1 cellular context compared by ENCODE assay signal in the genomic region with DNA sequence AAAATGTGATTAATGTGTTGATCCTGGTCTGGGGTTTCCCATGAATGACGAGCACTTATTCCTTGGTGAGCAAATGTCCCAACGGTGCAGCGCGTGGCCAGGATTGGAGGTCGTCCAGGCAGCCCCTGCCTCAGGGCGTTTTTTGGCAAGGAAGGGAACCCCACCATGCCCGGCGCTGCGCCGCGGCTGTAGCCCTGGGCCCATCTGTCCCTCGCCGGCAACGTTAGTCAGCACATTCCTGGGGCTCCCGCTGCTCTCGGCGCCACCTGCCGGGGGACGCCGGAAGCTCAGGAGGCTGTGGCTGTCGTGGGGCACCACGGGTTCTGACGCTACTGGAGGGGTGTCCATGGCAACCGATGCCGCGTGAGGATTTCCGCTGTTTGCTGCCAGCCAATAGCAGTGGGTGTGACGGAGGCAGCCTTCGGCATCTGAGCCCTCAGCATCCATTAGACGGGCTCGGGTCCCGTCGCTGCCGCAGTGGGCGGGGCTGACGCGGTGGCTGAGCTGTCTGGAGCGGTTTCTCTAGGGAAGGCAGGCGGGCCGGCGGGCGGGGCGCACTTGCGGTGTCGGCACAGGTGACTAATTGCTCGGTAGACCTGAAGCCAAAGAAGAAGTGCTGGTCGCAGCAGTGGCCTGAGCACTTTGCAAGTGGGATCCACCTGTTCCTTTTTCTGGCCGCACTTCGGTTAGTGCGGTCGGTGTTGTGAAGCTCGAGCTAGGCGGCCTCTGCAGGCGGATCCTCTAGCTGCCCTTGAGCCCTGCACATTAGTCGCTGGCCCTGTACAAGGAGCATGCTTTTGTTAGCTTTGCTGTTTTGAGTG.
TF ChIP-seq lines count a peak whose summit lies in the region.

No MANE protein-coding gene starts in this region.

TF ChIP-seq in K562, 482 proteins besides CTCF, POLR2A, EP300 and RAD21 (continued from another document and continues in another):
- TF ChIP-seq, protein P1, sequence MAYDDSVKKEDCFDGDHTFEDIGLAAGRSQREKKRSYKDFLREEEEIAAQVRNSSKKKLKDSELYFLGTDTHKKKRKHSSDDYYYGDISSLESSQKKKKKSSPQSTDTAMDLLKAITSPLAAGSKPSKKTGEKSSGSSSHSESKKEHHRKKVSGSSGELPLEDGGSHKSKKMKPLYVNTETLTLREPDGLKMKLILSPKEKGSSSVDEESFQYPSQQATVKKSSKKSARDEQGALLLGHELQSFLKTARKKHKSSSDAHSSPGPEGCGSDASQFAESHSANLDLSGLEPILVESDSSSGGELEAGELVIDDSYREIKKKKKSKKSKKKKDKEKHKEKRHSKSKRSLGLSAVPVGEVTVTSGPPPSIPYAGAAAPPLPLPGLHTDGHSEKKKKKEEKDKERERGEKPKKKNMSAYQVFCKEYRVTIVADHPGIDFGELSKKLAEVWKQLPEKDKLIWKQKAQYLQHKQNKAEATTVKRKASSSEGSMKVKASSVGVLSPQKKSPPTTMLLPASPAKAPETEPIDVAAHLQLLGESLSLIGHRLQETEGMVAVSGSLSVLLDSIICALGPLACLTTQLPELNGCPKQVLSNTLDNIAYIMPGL (CRISPR knock-in tag; IDR thresholded peaks at IDR 0.05): no peak
- peak; percentile 38 to 87; a peak in 3 of 4 replicates for TF ChIP-seq MAZ (CRISPR knock-in tag; conservative IDR thresholded peaks at IDR 0.05 in 1 of 2, IDR thresholded peaks at IDR 0.05 in 1 of 2)
- TF ChIP-seq ELF1 (tag; IDR thresholded peaks at IDR 0.05): no peak
- peak; percentile 86 for TF ChIP-seq MXI1 (IDR thresholded peaks at IDR 0.05; ENCODE audit: low read depth, low read length)
- peak; percentile 85; the same call in 1 of the 2 replicates for TF ChIP-seq MTA3 (IDR thresholded peaks at IDR 0.05; ENCODE audit: borderline replicate concordance)
- TF ChIP-seq, protein P2, sequence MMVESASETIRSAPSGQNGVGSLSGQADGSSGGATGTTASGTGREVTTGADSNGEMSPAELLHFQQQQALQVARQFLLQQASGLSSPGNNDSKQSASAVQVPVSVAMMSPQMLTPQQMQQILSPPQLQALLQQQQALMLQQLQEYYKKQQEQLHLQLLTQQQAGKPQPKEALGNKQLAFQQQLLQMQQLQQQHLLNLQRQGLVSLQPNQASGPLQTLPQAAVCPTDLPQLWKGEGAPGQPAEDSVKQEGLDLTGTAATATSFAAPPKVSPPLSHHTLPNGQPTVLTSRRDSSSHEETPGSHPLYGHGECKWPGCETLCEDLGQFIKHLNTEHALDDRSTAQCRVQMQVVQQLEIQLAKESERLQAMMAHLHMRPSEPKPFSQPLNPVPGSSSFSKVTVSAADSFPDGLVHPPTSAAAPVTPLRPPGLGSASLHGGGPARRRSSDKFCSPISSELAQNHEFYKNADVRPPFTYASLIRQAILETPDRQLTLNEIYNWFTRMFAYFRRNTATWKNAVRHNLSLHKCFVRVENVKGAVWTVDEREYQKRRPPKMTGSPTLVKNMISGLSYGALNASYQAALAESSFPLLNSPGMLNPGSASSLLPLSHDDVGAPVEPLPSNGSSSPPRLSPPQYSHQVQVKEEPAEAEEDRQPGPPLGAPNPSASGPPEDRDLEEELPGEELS (CRISPR knock-in tag; IDR thresholded peaks at IDR 0.05; ENCODE audit: borderline replicate concordance): peak; percentile 75
- TF ChIP-seq SRF (CRISPR knock-in tag; IDR thresholded peaks at IDR 0.05): peak in 1 of 2 experiments; percentile 48; a peak in 2 of 4 replicates
- TF ChIP-seq RB1 (IDR thresholded peaks at IDR 0.05; ENCODE audit: low read depth): peak; percentile 86
- TF ChIP-seq POLR2G (IDR thresholded peaks at IDR 0.05; ENCODE audit: low read depth, low read length): peak; percentile 81
- TF ChIP-seq PHF20 (IDR thresholded peaks at IDR 0.05; ENCODE audit: partially characterized antibody): peak; percentile 53
- TF ChIP-seq, protein P3, sequence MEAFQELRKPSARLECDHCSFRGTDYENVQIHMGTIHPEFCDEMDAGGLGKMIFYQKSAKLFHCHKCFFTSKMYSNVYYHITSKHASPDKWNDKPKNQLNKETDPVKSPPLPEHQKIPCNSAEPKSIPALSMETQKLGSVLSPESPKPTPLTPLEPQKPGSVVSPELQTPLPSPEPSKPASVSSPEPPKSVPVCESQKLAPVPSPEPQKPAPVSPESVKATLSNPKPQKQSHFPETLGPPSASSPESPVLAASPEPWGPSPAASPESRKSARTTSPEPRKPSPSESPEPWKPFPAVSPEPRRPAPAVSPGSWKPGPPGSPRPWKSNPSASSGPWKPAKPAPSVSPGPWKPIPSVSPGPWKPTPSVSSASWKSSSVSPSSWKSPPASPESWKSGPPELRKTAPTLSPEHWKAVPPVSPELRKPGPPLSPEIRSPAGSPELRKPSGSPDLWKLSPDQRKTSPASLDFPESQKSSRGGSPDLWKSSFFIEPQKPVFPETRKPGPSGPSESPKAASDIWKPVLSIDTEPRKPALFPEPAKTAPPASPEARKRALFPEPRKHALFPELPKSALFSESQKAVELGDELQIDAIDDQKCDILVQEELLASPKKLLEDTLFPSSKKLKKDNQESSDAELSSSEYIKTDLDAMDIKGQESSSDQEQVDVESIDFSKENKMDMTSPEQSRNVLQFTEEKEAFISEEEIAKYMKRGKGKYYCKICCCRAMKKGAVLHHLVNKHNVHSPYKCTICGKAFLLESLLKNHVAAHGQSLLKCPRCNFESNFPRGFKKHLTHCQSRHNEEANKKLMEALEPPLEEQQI (IDR thresholded peaks at IDR 0.05): no peak
- peak; percentile 48 for TF ChIP-seq NEUROD1 (IDR thresholded peaks at IDR 0.05; ENCODE audit: borderline replicate concordance, low read depth, low read length, partially characterized antibody)
- TF ChIP-seq TBP (optimal IDR thresholded peaks at IDR 0.05; ENCODE audit: low read depth, low read length): peak; percentile 59
- TF ChIP-seq MYNN (IDR thresholded peaks at IDR 0.05): peak; percentile 63; the same call in 1 of the 2 replicates
- no peak for TF ChIP-seq MYNN (CRISPR knock-in tag; IDR thresholded peaks at IDR 0.05)
- TF ChIP-seq NR1H2 (CRISPR knock-in tag; IDR thresholded peaks at IDR 0.05): 0 out of 2 replicates have a peak, but pooled peaks have one; percentile 39
- TF ChIP-seq, protein P4, sequence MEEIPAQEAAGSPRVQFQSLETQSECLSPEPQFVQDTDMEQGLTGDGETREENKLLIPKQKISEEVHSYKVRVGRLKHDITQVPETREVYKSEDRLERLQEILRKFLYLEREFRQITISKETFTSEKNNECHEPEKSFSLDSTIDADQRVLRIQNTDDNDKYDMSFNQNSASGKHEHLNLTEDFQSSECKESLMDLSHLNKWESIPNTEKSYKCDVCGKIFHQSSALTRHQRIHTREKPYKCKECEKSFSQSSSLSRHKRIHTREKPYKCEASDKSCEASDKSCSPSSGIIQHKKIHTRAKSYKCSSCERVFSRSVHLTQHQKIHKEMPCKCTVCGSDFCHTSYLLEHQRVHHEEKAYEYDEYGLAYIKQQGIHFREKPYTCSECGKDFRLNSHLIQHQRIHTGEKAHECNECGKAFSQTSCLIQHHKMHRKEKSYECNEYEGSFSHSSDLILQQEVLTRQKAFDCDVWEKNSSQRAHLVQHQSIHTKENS (CRISPR knock-in tag; IDR thresholded peaks at IDR 0.05): no peak
- TF ChIP-seq ILK (tag; IDR thresholded peaks at IDR 0.05; ENCODE audit: borderline replicate concordance, low read depth): no peak
- TF ChIP-seq, protein P5, sequence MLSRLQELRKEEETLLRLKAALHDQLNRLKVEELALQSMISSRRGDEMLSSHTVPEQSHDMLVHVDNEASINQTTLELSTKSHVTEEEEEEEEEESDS (CRISPR knock-in tag; IDR thresholded peaks at IDR 0.05): no peak
- TF ChIP-seq, protein P6, sequence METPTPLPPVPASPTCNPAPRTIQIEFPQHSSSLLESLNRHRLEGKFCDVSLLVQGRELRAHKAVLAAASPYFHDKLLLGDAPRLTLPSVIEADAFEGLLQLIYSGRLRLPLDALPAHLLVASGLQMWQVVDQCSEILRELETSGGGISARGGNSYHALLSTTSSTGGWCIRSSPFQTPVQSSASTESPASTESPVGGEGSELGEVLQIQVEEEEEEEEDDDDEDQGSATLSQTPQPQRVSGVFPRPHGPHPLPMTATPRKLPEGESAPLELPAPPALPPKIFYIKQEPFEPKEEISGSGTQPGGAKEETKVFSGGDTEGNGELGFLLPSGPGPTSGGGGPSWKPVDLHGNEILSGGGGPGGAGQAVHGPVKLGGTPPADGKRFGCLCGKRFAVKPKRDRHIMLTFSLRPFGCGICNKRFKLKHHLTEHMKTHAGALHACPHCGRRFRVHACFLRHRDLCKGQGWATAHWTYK (CRISPR knock-in tag; IDR thresholded peaks at IDR 0.05): 0 out of 2 replicates have a peak, but pooled peaks have one; percentile 63
- no peak for TF ChIP-seq CEBPB (tag; IDR thresholded peaks at IDR 0.05)
- TF ChIP-seq NRF1 (conservative IDR thresholded peaks at IDR 0.05 in 1 of 2, IDR thresholded peaks at IDR 0.05 in 1 of 2): peak; percentile 61 to 69
- peak; percentile 62 for TF ChIP-seq SOX6 (IDR thresholded peaks at IDR 0.05)
- TF ChIP-seq RFX1 (IDR thresholded peaks at IDR 0.05): peak; percentile 97
- TF ChIP-seq MAFK (IDR thresholded peaks at IDR 0.05; ENCODE audit: low read length): peak; percentile 89
- TF ChIP-seq, protein P7, sequence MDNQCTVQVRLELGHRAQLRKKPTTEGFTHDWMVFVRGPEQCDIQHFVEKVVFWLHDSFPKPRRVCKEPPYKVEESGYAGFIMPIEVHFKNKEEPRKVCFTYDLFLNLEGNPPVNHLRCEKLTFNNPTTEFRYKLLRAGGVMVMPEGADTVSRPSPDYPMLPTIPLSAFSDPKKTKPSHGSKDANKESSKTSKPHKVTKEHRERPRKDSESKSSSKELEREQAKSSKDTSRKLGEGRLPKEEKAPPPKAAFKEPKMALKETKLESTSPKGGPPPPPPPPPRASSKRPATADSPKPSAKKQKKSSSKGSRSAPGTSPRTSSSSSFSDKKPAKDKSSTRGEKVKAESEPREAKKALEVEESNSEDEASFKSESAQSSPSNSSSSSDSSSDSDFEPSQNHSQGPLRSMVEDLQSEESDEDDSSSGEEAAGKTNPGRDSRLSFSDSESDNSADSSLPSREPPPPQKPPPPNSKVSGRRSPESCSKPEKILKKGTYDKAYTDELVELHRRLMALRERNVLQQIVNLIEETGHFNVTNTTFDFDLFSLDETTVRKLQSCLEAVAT (IDR thresholded peaks at IDR 0.05): peak in 1 of 2 experiments; percentile 87; a peak in 2 of 4 replicates
- peak; percentile 99 for TF ChIP-seq TEAD2 (tag; IDR thresholded peaks at IDR 0.05)
- TF ChIP-seq CBX2 (IDR thresholded peaks at IDR 0.05; ENCODE audit: insufficient read depth, low read length, poor library complexity, severe bottlenecking): no peak
- TF ChIP-seq, protein P8, sequence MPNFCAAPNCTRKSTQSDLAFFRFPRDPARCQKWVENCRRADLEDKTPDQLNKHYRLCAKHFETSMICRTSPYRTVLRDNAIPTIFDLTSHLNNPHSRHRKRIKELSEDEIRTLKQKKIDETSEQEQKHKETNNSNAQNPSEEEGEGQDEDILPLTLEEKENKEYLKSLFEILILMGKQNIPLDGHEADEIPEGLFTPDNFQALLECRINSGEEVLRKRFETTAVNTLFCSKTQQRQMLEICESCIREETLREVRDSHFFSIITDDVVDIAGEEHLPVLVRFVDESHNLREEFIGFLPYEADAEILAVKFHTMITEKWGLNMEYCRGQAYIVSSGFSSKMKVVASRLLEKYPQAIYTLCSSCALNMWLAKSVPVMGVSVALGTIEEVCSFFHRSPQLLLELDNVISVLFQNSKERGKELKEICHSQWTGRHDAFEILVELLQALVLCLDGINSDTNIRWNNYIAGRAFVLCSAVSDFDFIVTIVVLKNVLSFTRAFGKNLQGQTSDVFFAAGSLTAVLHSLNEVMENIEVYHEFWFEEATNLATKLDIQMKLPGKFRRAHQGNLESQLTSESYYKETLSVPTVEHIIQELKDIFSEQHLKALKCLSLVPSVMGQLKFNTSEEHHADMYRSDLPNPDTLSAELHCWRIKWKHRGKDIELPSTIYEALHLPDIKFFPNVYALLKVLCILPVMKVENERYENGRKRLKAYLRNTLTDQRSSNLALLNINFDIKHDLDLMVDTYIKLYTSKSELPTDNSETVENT (CRISPR knock-in tag; IDR thresholded peaks at IDR 0.05): no peak
- no peak for TF ChIP-seq ZNF134 (CRISPR knock-in tag; conservative IDR thresholded peaks at IDR 0.05)
- TF ChIP-seq SIRT6 (IDR thresholded peaks at IDR 0.05; ENCODE audit: low read depth, low read length): no peak
- 0 out of 2 replicates have a peak, but pooled peaks have one; percentile 20 for TF ChIP-seq SUPT5H (IDR thresholded peaks at IDR 0.05)
- TF ChIP-seq, protein P9, sequence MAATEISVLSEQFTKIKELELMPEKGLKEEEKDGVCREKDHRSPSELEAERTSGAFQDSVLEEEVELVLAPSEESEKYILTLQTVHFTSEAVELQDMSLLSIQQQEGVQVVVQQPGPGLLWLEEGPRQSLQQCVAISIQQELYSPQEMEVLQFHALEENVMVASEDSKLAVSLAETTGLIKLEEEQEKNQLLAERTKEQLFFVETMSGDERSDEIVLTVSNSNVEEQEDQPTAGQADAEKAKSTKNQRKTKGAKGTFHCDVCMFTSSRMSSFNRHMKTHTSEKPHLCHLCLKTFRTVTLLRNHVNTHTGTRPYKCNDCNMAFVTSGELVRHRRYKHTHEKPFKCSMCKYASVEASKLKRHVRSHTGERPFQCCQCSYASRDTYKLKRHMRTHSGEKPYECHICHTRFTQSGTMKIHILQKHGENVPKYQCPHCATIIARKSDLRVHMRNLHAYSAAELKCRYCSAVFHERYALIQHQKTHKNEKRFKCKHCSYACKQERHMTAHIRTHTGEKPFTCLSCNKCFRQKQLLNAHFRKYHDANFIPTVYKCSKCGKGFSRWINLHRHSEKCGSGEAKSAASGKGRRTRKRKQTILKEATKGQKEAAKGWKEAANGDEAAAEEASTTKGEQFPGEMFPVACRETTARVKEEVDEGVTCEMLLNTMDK (IDR thresholded peaks at IDR 0.05; ENCODE audit: borderline replicate concordance, insufficient read depth, low read depth, low read length, poor library complexity, severe bottlenecking): peak; percentile 85
- TF ChIP-seq NFIC (IDR thresholded peaks at IDR 0.05): peak; percentile 53
- TF ChIP-seq HNRNPH1 (optimal IDR thresholded peaks at IDR 0.05; ENCODE audit: low read depth, low read length): no peak
- TF ChIP-seq ZBTB8A (IDR thresholded peaks at IDR 0.05; ENCODE audit: partially characterized antibody): no peak
- no peak; the same call in 1 of the 2 replicates for TF ChIP-seq ZNF263 (CRISPR knock-in tag; IDR thresholded peaks at IDR 0.05; ENCODE audit: borderline replicate concordance)
- TF ChIP-seq, protein P10, sequence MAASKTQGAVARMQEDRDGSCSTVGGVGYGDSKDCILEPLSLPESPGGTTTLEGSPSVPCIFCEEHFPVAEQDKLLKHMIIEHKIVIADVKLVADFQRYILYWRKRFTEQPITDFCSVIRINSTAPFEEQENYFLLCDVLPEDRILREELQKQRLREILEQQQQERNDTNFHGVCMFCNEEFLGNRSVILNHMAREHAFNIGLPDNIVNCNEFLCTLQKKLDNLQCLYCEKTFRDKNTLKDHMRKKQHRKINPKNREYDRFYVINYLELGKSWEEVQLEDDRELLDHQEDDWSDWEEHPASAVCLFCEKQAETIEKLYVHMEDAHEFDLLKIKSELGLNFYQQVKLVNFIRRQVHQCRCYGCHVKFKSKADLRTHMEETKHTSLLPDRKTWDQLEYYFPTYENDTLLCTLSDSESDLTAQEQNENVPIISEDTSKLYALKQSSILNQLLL (CRISPR knock-in tag; IDR thresholded peaks at IDR 0.05; ENCODE audit: borderline replicate concordance): no peak
- TF ChIP-seq BHLHE40 (IDR thresholded peaks at IDR 0.05; ENCODE audit: low read length): peak; percentile 49; the same call in 1 of the 2 replicates
- TF ChIP-seq, protein P11, sequence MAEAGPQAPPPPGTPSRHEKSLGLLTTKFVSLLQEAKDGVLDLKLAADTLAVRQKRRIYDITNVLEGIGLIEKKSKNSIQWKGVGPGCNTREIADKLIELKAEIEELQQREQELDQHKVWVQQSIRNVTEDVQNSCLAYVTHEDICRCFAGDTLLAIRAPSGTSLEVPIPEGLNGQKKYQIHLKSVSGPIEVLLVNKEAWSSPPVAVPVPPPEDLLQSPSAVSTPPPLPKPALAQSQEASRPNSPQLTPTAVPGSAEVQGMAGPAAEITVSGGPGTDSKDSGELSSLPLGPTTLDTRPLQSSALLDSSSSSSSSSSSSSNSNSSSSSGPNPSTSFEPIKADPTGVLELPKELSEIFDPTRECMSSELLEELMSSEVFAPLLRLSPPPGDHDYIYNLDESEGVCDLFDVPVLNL (CRISPR knock-in tag; IDR thresholded peaks at IDR 0.05; ENCODE audit: low read depth): no peak
